ENCODE assay signal across 24 cellular contexts in the genomic region with DNA sequence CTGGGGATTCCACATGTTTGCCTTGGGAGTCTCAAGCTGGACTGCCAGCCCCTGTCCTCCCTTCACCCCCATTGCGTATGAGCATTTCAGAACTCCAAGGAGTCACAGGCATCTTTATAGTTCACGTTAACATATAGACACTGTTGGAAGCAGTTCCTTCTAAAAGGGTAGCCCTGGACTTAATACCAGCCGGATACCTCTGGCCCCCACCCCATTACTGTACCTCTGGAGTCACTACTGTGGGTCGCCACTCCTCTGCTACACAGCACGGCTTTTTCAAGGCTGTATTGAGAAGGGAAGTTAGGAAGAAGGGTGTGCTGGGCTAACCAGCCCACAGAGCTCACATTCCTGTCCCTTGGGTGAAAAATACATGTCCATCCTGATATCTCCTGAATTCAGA. TPM values are rescaled to one million over a fixed set of nuclear protein-coding genes. Genes with fewer than 3 reads are reported as not detected.
DNase-seq lines count a peak whose midpoint lies in the region; ATAC-seq and TF ChIP-seq lines count a peak whose summit lies in the region.
"Had no signal": no experiment of that assay in that cellular context is flagged by ENCODE, and none has a peak within 500 bp of the region (broad histone marks: within the 10 kb centered on the region; RNA-seq: fewer than 3 reads in every experiment).

No MANE protein-coding gene starts in this region.

- DNase-seq in activated CD4-positive, alpha-beta memory T cell treated with anti-CD3 and anti-CD28 coated beads, Interleukin-2, amount 10 ng/mL, durations not matched to agents 7 days and 5 days, result no peak
- no peak for DNase-seq in activated CD4-positive, alpha-beta memory T cell treated with anti-CD3 and anti-CD28 coated beads for 36 hours
- DNase-seq in T-helper 17 cell (no peak), dermis blood vessel endothelial cell (no peak), right atrium auricular region (ENCODE audit: low spot score) (no peak)
- DNase-seq in naive thymus-derived CD4-positive, alpha-beta T cell, result no peak
- no peak for DNase-seq in activated T-cell treated with anti-CD3 and anti-CD28 coated beads, Interleukin-2, amount 50 U/mL, for 72 hours
- DNase-seq: AML-193; C1 segment of cervical spinal cord; EL; GF-D8; NCI-H1092 treated with DMSO at 0.1 percent for 48 hours; NCI-H1436 treated with DMSO at 0.1 percent for 48 hours; NCI-H1930; NCI-H226; NCI-H524; NCI-H774; NK-92 treated with Interleukin-12 subunit alpha and Interleukin-12 subunit beta, amount 100 ng/mL, for 24 hours; SIG-M5 had no signal

- H3K27ac Mint-ChIP-seq in activated CD4-positive, alpha-beta memory T cell treated with anti-CD3 and anti-CD28 coated beads, Interleukin-2, amount 10 ng/mL, durations not matched to agents 7 days and 5 days, result peak overlapping the region; percentile 75
- H3K27ac Mint-ChIP-seq in activated CD4-positive, alpha-beta memory T cell treated with anti-CD3 and anti-CD28 coated beads for 36 hours, result no peak overlapping the region
- peak overlapping the region; percentile 84 for H3K27ac Mint-ChIP-seq in T-helper 17 cell
- peak overlapping the region in 6 of 9 donors; percentile 30 to 94 (median 72) for H3K27ac Mint-ChIP-seq in naive thymus-derived CD4-positive, alpha-beta T cell
- no peak overlapping the region for H3K27ac Mint-ChIP-seq in activated T-cell treated with anti-CD3 and anti-CD28 coated beads, Interleukin-2, amount 50 U/mL, for 72 hours

- H3K4me3 ChIP-seq in naive thymus-derived CD4-positive, alpha-beta T cell (ENCODE audit: low read length), result no peak overlapping the region
- H3K4me3 ChIP-seq in right atrium auricular region, result no peak overlapping the region

- H3K9me3 ChIP-seq in T-helper 17 cell (ENCODE audit: control insufficient read depth, low read length, poor library complexity, severe bottlenecking), result no peaks in the 10 kb centered on the region
- H3K9me3 ChIP-seq in naive thymus-derived CD4-positive, alpha-beta T cell (ENCODE audit: control insufficient read depth in 2 of 3, low read length in 3 of 3), result no peaks in the 10 kb centered on the region
- H3K9me3 ChIP-seq in right atrium auricular region, result no peaks in the 10 kb centered on the region

- no peaks in the 10 kb centered on the region for H3K27me3 Mint-ChIP-seq in activated CD4-positive, alpha-beta memory T cell treated with anti-CD3 and anti-CD28 coated beads, Interleukin-2, amount 10 ng/mL, durations not matched to agents 7 days and 5 days
- H3K27me3 Mint-ChIP-seq in activated CD4-positive, alpha-beta memory T cell treated with anti-CD3 and anti-CD28 coated beads for 36 hours, result no peaks in the 10 kb centered on the region
- no peaks in the 10 kb centered on the region for H3K27me3 Mint-ChIP-seq in T-helper 17 cell
- no peaks in the 10 kb centered on the region for H3K27me3 Mint-ChIP-seq in naive thymus-derived CD4-positive, alpha-beta T cell
- no peaks in the 10 kb centered on the region for H3K27me3 Mint-ChIP-seq in activated T-cell treated with anti-CD3 and anti-CD28 coated beads, Interleukin-2, amount 50 U/mL, for 72 hours (ENCODE audit: low read depth)

- peaks cover 37% of the 10 kb centered on the region in 2 donors for H3K4me1 ChIP-seq in naive thymus-derived CD4-positive, alpha-beta T cell (ENCODE audit: control insufficient read depth in 2 of 2, insufficient read depth in 2 of 2, low read length in 2 of 2)
- peaks cover 0 to 3% of the 10 kb centered on the region in 2 donors for H3K4me1 ChIP-seq in right atrium auricular region

- H3K9me3 Mint-ChIP-seq in activated CD4-positive, alpha-beta memory T cell treated with anti-CD3 and anti-CD28 coated beads, Interleukin-2, amount 10 ng/mL, durations not matched to agents 7 days and 5 days, result peaks cover 7% of the 10 kb centered on the region
- H3K9me3 Mint-ChIP-seq in activated CD4-positive, alpha-beta memory T cell treated with anti-CD3 and anti-CD28 coated beads for 36 hours, result peaks cover 4% of the 10 kb centered on the region
- H3K9me3 Mint-ChIP-seq in naive thymus-derived CD4-positive, alpha-beta T cell, result peaks cover 0 to 3% (median 0%) of the 10 kb centered on the region in 11 donors
- no peaks in the 10 kb centered on the region for H3K9me3 Mint-ChIP-seq in activated T-cell treated with anti-CD3 and anti-CD28 coated beads, Interleukin-2, amount 50 U/mL, for 72 hours

- no peak for ATAC-seq in T-helper 17 cell
- ATAC-seq in naive thymus-derived CD4-positive, alpha-beta T cell, result no peak
- no peak for ATAC-seq in activated T-cell treated with anti-CD3 and anti-CD28 coated beads, Interleukin-2, amount 50 U/mL, for 72 hours (replicated peaks in 1 of 2)

- H3K36me3 Mint-ChIP-seq in activated CD4-positive, alpha-beta memory T cell treated with anti-CD3 and anti-CD28 coated beads, Interleukin-2, amount 10 ng/mL, durations not matched to agents 7 days and 5 days (ENCODE audit: low read depth), result peaks cover 63% of the 10 kb centered on the region
- peaks cover 44% of the 10 kb centered on the region for H3K36me3 Mint-ChIP-seq in activated CD4-positive, alpha-beta memory T cell treated with anti-CD3 and anti-CD28 coated beads for 36 hours
- H3K36me3 Mint-ChIP-seq in T-helper 17 cell (ENCODE audit: low read depth), result peaks cover 11% of the 10 kb centered on the region
- peaks cover 11 to 57% (median 29%) of the 10 kb centered on the region in 5 donors for H3K36me3 Mint-ChIP-seq in naive thymus-derived CD4-positive, alpha-beta T cell
- peaks cover 10 to 20% of the 10 kb centered on the region in 2 donors for H3K36me3 Mint-ChIP-seq in activated T-cell treated with anti-CD3 and anti-CD28 coated beads, Interleukin-2, amount 50 U/mL, for 72 hours (ENCODE audit: insufficient read depth in 2 of 2)

- no peak overlapping the region for H3K27ac ChIP-seq in naive thymus-derived CD4-positive, alpha-beta T cell (ENCODE audit: low read depth, low read length)
- H3K27ac ChIP-seq in right atrium auricular region, result no peak overlapping the region
- H3K27ac ChIP-seq: KMS-11 had no signal

- peaks cover 69% of the 10 kb centered on the region for H3K4me1 Mint-ChIP-seq in activated CD4-positive, alpha-beta memory T cell treated with anti-CD3 and anti-CD28 coated beads, Interleukin-2, amount 10 ng/mL, durations not matched to agents 7 days and 5 days
- peaks cover 59% of the 10 kb centered on the region for H3K4me1 Mint-ChIP-seq in activated CD4-positive, alpha-beta memory T cell treated with anti-CD3 and anti-CD28 coated beads for 36 hours (ENCODE audit: low read depth)
- peaks cover 47% of the 10 kb centered on the region for H3K4me1 Mint-ChIP-seq in T-helper 17 cell
- peaks cover 49 to 73% (median 55%) of the 10 kb centered on the region in 7 donors for H3K4me1 Mint-ChIP-seq in naive thymus-derived CD4-positive, alpha-beta T cell
- peaks cover 74% of the 10 kb centered on the region for H3K4me1 Mint-ChIP-seq in activated T-cell treated with anti-CD3 and anti-CD28 coated beads, Interleukin-2, amount 50 U/mL, for 72 hours (ENCODE audit: low read depth)

- peaks cover 0 to 19% (median 0%) of the 10 kb centered on the region in 3 experiments for H3K36me3 ChIP-seq in naive thymus-derived CD4-positive, alpha-beta T cell (ENCODE audit: control insufficient read depth in 2 of 3, insufficient read depth in 3 of 3, low read length in 3 of 3)
- H3K36me3 ChIP-seq in right atrium auricular region, result peaks cover 14% of the 10 kb centered on the region

- intact Hi-C loops in activated CD4-positive, alpha-beta memory T cell treated with anti-CD3 and anti-CD28 coated beads for 36 hours (cut with micrococcal nuclease), result loop anchor here (10.0 kb wide), 1 partner anchor 217 kb away; no protein-coding TSS in a partner anchor
- intact Hi-C loops in naive thymus-derived CD4-positive, alpha-beta T cell (cut with micrococcal nuclease), result loop anchor here in 1 of 2 donors (10.0 kb wide), 2 partner anchors 53 to 613 kb away; no protein-coding TSS in a partner anchor

- H3K27me3 ChIP-seq in naive thymus-derived CD4-positive, alpha-beta T cell (ENCODE audit: control insufficient read depth in 2 of 2, insufficient read depth in 2 of 2, low read length in 2 of 2), result no peaks in the 10 kb centered on the region
- H3K27me3 ChIP-seq in right atrium auricular region, result no peaks in the 10 kb centered on the region

- CTCF ChIA-PET in activated CD4-positive, alpha-beta memory T cell treated with anti-CD3 and anti-CD28 coated beads, Interleukin-2, amount 10 ng/mL, durations not matched to agents 7 days and 5 days (lab: Charles Lee), result no interaction called here
- CTCF ChIA-PET in activated CD4-positive, alpha-beta memory T cell treated with anti-CD3 and anti-CD28 coated beads for 36 hours (lab: Charles Lee), result interaction anchor here (1.0 to 1.5 kb wide), 2 partner anchors 8 to 90 kb away, joined by 3 read pairs; no protein-coding TSS in a partner anchor
- CTCF ChIA-PET in naive thymus-derived CD4-positive, alpha-beta T cell (lab: Charles Lee), result no interaction called here

- no peak for TF ChIP-seq CTCF in right atrium auricular region (IDR thresholded peaks at IDR 0.05)

- POLR2A ChIA-PET in activated CD4-positive, alpha-beta memory T cell treated with anti-CD3 and anti-CD28 coated beads, Interleukin-2, amount 10 ng/mL, durations not matched to agents 7 days and 5 days (lab: Charles Lee), result interaction anchor here (2.9 to 3.4 kb wide), 2 partner anchors 91 to 93 kb away, joined by 10 to 23 read pairs; a partner anchor contains a TSS
- POLR2A ChIA-PET in activated CD4-positive, alpha-beta memory T cell treated with anti-CD3 and anti-CD28 coated beads for 36 hours (lab: Charles Lee), result interaction anchor here (1.6 kb wide), 1 partner anchor 93 kb away, joined by 4 read pairs; a partner anchor contains a TSS
- POLR2A ChIA-PET in naive thymus-derived CD4-positive, alpha-beta T cell (lab: Charles Lee), result interaction anchor here (0.7 to 4.8 kb wide), 2 partner anchors 95 to 372 kb away, joined by 3 to 41 read pairs; a partner anchor contains a TSS

- no peak overlapping the region for H3K4me3 Mint-ChIP-seq in activated CD4-positive, alpha-beta memory T cell treated with anti-CD3 and anti-CD28 coated beads, Interleukin-2, amount 10 ng/mL, durations not matched to agents 7 days and 5 days
- no peak overlapping the region for H3K4me3 Mint-ChIP-seq in activated CD4-positive, alpha-beta memory T cell treated with anti-CD3 and anti-CD28 coated beads for 36 hours
- no peak overlapping the region for H3K4me3 Mint-ChIP-seq in T-helper 17 cell
- H3K4me3 Mint-ChIP-seq in naive thymus-derived CD4-positive, alpha-beta T cell, result peak overlapping the region in 2 of 10 donors; percentile 53 to 62
- no peak overlapping the region for H3K4me3 Mint-ChIP-seq in activated T-cell treated with anti-CD3 and anti-CD28 coated beads, Interleukin-2, amount 50 U/mL, for 72 hours

RNA-seq across cellular contexts. Expression of a gene that starts 28.9 kb away (rescaled TPM):
- total RNA-seq in activated CD4-positive, alpha-beta memory T cell treated with anti-CD3 and anti-CD28 coated beads, Interleukin-2, amount 10 ng/mL, durations not matched to agents 7 days and 5 days, result not detected
- total RNA-seq in activated CD4-positive, alpha-beta memory T cell treated with anti-CD3 and anti-CD28 coated beads for 36 hours, result not detected
- total RNA-seq in T-helper 17 cell, result not detected
- not detected for total RNA-seq in naive thymus-derived CD4-positive, alpha-beta T cell
- polyA plus RNA-seq in naive thymus-derived CD4-positive, alpha-beta T cell, result under 1 TPM in 1 of 2 donors, not detected in 1; 0.98 TPM
- total RNA-seq in activated T-cell treated with anti-CD3 and anti-CD28 coated beads, Interleukin-2, amount 50 U/mL, for 72 hours, result not detected
- total RNA-seq in dermis blood vessel endothelial cell, result not detected in 2 replicates
- not detected for total RNA-seq in right atrium auricular region
- total RNA-seq: A172, H4, HT1080 had no signal
- polyA plus RNA-seq: AG04450 had no signal

Comparison
In these comparisons a context has a peak if more than half of its experiments do, and no peak if none do; other contexts are left out.
1. H3K27ac Mint-ChIP-seq: peak in activated CD4-positive, alpha-beta memory T cell treated with anti-CD3 and anti-CD28 coated beads, Interleukin-2, amount 10 ng/mL, durations not matched to agents 7 days and 5 days (single experiment), T-helper 17 cell (single experiment) and naive thymus-derived CD4-positive, alpha-beta T cell (6 of 9); none in activated CD4-positive, alpha-beta memory T cell treated with anti-CD3 and anti-CD28 coated beads for 36 hours (single experiment) and activated T-cell treated with anti-CD3 and anti-CD28 coated beads, Interleukin-2, amount 50 U/mL, for 72 hours (single experiment).